Comparison of ENCODE assay signal across 28 cellular contexts in the genomic region with DNA sequence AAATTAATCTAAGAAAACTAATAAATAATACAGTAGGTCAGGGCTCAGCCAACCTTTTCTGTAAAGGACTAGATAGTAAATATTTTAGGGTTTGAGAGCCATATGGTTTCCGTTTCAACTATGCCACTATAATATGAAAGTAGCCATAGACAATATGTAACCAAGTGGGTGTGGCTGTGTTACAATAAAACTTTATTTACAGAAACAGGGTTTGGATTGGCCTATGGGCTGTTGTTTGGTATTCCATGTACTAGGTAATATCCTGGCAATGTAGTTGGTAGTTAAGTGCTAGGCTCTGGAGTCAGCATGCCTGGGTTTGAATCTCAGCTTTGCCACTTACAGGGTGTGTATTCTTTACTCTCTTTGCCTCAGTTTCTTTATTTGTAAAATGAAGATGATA.
"Had no signal": no experiment of that assay in that cellular context is flagged by ENCODE, and none has a peak within 500 bp of the region (broad histone marks: within the 10 kb centered on the region; RNA-seq: fewer than 3 reads in every experiment).

No MANE protein-coding gene starts in this region.

- H3K4me3 ChIP-seq: colonic mucosa, coronary artery, dorsolateral prefrontal cortex, esophagus muscularis mucosa, esophagus squamous epithelium, gastrocnemius medialis, gastroesophageal sphincter, heart left ventricle, heart right ventricle had no signal

- H3K36me3 ChIP-seq: colonic mucosa, esophagus muscularis mucosa, esophagus squamous epithelium, gastrocnemius medialis, gastroesophageal sphincter, heart left ventricle, heart right ventricle had no signal

- H3K27me3 ChIP-seq: foreskin keratinocyte, gastrocnemius medialis had no signal

- H3K9me3 ChIP-seq: colonic mucosa, esophagus squamous epithelium, gastrocnemius medialis had no signal

- H3K4me1 Mint-ChIP-seq: endodermal cell had no signal

- H3K27ac ChIP-seq: colonic mucosa, coronary artery, dorsolateral prefrontal cortex, epithelial cell of prostate, esophagus muscularis mucosa, esophagus squamous epithelium, foreskin keratinocyte, gastrocnemius medialis, gastroesophageal sphincter, heart left ventricle, heart right ventricle had no signal

- ATAC-seq: effector memory CD8-positive, alpha-beta T cell; esophagus mucosa; foreskin keratinocyte; gastrocnemius medialis; gastroesophageal sphincter; heart left ventricle; heart right ventricle had no signal

- FAIRE-seq: colon, endometrium, endothelial cell of umbilical vein, frontal cortex had no signal

- H3K4me3 Mint-ChIP-seq: dendritic cell treated with granulocyte-macrophage colony-stimulating factor and Interleukin-4, amounts not matched to agents 40 ng/mL and 50 ng/mL, for 4 days; effector memory CD8-positive, alpha-beta T cell; endodermal cell had no signal

- H3K9me3 Mint-ChIP-seq: dendritic cell treated with granulocyte-macrophage colony-stimulating factor and Interleukin-4, amounts not matched to agents 40 ng/mL and 50 ng/mL, for 4 days; effector memory CD8-positive, alpha-beta T cell had no signal

- H3K4me1 ChIP-seq: colonic mucosa, esophagus muscularis mucosa, esophagus squamous epithelium, foreskin keratinocyte, gastrocnemius medialis, gastroesophageal sphincter, heart left ventricle, heart right ventricle had no signal

- DNase-seq: colonic mucosa; cortex of kidney; dermis blood vessel endothelial cell; dorsolateral prefrontal cortex; effector CD4-positive, alpha-beta T cell; effector CD8-positive, alpha-beta T cell; effector memory CD4-positive, alpha-beta T cell; effector memory CD8-positive, alpha-beta T cell; endodermal cell; erythroblast; esophagus squamous epithelium; foreskin keratinocyte; foreskin melanocyte; gastrocnemius medialis; glutamatergic neuron; head of caudate nucleus; heart left ventricle; heart right ventricle had no signal

- H3K27ac Mint-ChIP-seq: dendritic cell treated with granulocyte-macrophage colony-stimulating factor and Interleukin-4, amounts not matched to agents 40 ng/mL and 50 ng/mL, for 4 days; effector memory CD8-positive, alpha-beta T cell; endodermal cell had no signal
